In the genomic region with DNA sequence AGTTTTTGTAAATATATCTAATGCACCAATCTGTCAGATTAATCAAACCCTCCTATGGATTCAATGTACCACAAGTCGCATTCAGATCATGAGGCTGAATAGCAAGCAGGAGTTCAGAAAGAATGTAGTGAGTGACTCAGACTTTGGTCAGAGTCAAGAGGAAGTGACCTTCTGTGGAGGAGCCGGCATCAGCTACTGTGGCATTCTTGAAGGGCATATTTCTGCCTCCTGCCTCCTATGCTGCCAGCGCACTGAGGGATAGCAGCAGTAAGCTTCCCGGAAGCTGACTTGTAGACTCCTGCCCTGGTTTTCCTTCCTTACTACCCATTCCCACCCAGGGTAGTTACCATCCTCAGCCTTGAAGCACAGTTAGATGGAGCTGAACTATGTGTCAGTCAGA, we compare ENCODE assay signal across 1 cellular context.
TF ChIP-seq lines count a peak whose summit lies in the region.

No MANE protein-coding gene starts in this region.

TF ChIP-seq in SK-N-SH, 30 proteins besides CTCF, POLR2A, EP300 and RAD21 (continued from another document):
- TF ChIP-seq, protein P1, sequence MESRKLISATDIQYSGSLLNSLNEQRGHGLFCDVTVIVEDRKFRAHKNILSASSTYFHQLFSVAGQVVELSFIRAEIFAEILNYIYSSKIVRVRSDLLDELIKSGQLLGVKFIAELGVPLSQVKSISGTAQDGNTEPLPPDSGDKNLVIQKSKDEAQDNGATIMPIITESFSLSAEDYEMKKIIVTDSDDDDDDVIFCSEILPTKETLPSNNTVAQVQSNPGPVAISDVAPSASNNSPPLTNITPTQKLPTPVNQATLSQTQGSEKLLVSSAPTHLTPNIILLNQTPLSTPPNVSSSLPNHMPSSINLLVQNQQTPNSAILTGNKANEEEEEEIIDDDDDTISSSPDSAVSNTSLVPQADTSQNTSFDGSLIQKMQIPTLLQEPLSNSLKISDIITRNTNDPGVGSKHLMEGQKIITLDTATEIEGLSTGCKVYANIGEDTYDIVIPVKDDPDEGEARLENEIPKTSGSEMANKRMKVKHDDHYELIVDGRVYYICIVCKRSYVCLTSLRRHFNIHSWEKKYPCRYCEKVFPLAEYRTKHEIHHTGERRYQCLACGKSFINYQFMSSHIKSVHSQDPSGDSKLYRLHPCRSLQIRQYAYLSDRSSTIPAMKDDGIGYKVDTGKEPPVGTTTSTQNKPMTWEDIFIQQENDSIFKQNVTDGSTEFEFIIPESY (IDR thresholded peaks at IDR 0.05; ENCODE audit: borderline replicate concordance, low read depth) = no peak
- no peak for TF ChIP-seq YY1 (IDR thresholded peaks at IDR 0.05; ENCODE audit: low read depth)
- TF ChIP-seq, protein P2, sequence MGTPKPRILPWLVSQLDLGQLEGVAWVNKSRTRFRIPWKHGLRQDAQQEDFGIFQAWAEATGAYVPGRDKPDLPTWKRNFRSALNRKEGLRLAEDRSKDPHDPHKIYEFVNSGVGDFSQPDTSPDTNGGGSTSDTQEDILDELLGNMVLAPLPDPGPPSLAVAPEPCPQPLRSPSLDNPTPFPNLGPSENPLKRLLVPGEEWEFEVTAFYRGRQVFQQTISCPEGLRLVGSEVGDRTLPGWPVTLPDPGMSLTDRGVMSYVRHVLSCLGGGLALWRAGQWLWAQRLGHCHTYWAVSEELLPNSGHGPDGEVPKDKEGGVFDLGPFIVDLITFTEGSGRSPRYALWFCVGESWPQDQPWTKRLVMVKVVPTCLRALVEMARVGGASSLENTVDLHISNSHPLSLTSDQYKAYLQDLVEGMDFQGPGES (IDR thresholded peaks at IDR 0.05; ENCODE audit: low read depth, low read length) = no peak
- TF ChIP-seq, protein P3, sequence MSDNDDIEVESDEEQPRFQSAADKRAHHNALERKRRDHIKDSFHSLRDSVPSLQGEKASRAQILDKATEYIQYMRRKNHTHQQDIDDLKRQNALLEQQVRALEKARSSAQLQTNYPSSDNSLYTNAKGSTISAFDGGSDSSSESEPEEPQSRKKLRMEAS (IDR thresholded peaks at IDR 0.05; ENCODE audit: low read depth) = peak; percentile 76
- TF ChIP-seq FOXJ3 (CRISPR knock-in tag; IDR thresholded peaks at IDR 0.05) = no peak
- no peak for TF ChIP-seq NRF1 (IDR thresholded peaks at IDR 0.05; ENCODE audit: low read depth, low read length)
- TF ChIP-seq CHD2 (IDR thresholded peaks at IDR 0.05; ENCODE audit: low read length, partially characterized antibody) = no peak
- TF ChIP-seq FOXM1 (IDR thresholded peaks at IDR 0.05; ENCODE audit: low read depth) = no peak
- TF ChIP-seq SIN3A (IDR thresholded peaks at IDR 0.05; ENCODE audit: borderline replicate concordance, low read depth, low read length) = no peak; the same call in 1 of the 2 replicates
- TF ChIP-seq RFX5 (IDR thresholded peaks at IDR 0.05; ENCODE audit: low read length) = no peak
